In genomic region chr7:129887865-129888264, GRCh38 we compare ENCODE assay signal across 16 cellular contexts.
"Had no signal": no experiment of that assay in that cellular context is flagged by ENCODE, and none has a peak within 500 bp of the region (broad histone marks: within the 10 kb centered on the region; RNA-seq: fewer than 3 reads in every experiment).

No MANE protein-coding gene starts in this region.

- H3K9me3 ChIP-seq: colonic mucosa, esophagus muscularis mucosa, thoracic aorta had no signal

- H3K9me3 Mint-ChIP-seq: activated B cell treated with CpG ODN at 0.5 μM for 24 hours; activated CD4-positive, alpha-beta T cell treated with anti-CD3 and anti-CD28 coated beads, Interleukin-2, amount 10 ng/mL, durations not matched to agents 24 days and 14 days; activated naive CD8-positive, alpha-beta T cell treated with anti-CD3 and anti-CD28 coated beads, Interleukin-2, amount 50 U/mL, for 24 hours; activated T-helper 1 cell treated with anti-CD3 and anti-CD28 coated beads, Interleukin-12 subunit alpha, Interleukin-12 subunit beta, Interleukin-2, Interleukin-4 antibody, amounts not matched to agents 30 ng/mL and 10 ng/mL and 1 ng/mL, durations not matched to agents 14 hours and 24 hours and 36 hours had no signal

- DNase-seq: activated B cell treated with CpG ODN at 0.5 μM for 24 hours; activated CD4-positive, alpha-beta T cell treated with anti-CD3 and anti-CD28 coated beads, Interleukin-2, amount 10 ng/mL, durations not matched to agents 24 days and 14 days; activated CD8-positive, alpha-beta memory T cell treated with anti-CD3 and anti-CD28 coated beads, Interleukin-2, amount 50 U/mL, for 4 hours; activated CD8-positive, alpha-beta T cell treated with anti-CD3 and anti-CD28 coated beads, Interleukin-2, amount 10 ng/mL, durations not matched to agents 7 days and 5 days; activated naive CD4-positive, alpha-beta T cell; activated naive CD8-positive, alpha-beta T cell treated with anti-CD3 and anti-CD28 coated beads, Interleukin-2, amount 50 U/mL, for 24 hours; colonic mucosa; hypothalamus; kidney; left ventricle myocardium superior; mesenchymal stem cell; stimulated activated CD4-positive, alpha-beta T cell treated with anti-CD3 and anti-CD28 coated beads, Interleukin-1b, Interleukin-23, amount 100 ng/mL, for 48 hours had no signal

- ATAC-seq: activated CD8-positive, alpha-beta T cell treated with anti-CD3 and anti-CD28 coated beads, Interleukin-2, amount 10 ng/mL, durations not matched to agents 7 days and 5 days; activated naive CD8-positive, alpha-beta T cell treated with anti-CD3 and anti-CD28 coated beads, Interleukin-2, amount 50 U/mL, for 24 hours; left ventricle myocardium superior had no signal

- H3K27me3 ChIP-seq: cardiac muscle cell, colonic mucosa, esophagus muscularis mucosa had no signal

- H3K27ac ChIP-seq: colonic mucosa, esophagus muscularis mucosa had no signal

- H3K27ac Mint-ChIP-seq: activated B cell treated with CpG ODN at 0.5 μM for 24 hours; activated CD4-positive, alpha-beta T cell treated with anti-CD3 and anti-CD28 coated beads, Interleukin-2, amount 10 ng/mL, durations not matched to agents 24 days and 14 days; activated CD8-positive, alpha-beta T cell treated with anti-CD3 and anti-CD28 coated beads, Interleukin-2, amount 10 ng/mL, durations not matched to agents 7 days and 5 days; activated naive CD8-positive, alpha-beta T cell treated with anti-CD3 and anti-CD28 coated beads, Interleukin-2, amount 50 U/mL, for 24 hours; activated T-helper 1 cell treated with anti-CD3 and anti-CD28 coated beads, Interleukin-12 subunit alpha, Interleukin-12 subunit beta, Interleukin-2, Interleukin-4 antibody, amounts not matched to agents 30 ng/mL and 10 ng/mL and 1 ng/mL, durations not matched to agents 14 hours and 24 hours and 36 hours had no signal

- H3K4me3 ChIP-seq: cardiac muscle cell, colonic mucosa, esophagus muscularis mucosa, thoracic aorta had no signal

- H3K4me3 Mint-ChIP-seq: activated B cell treated with CpG ODN at 0.5 μM for 24 hours; activated CD4-positive, alpha-beta T cell treated with anti-CD3 and anti-CD28 coated beads, Interleukin-2, amount 10 ng/mL, durations not matched to agents 24 days and 14 days; activated CD8-positive, alpha-beta T cell treated with anti-CD3 and anti-CD28 coated beads, Interleukin-2, amount 10 ng/mL, durations not matched to agents 7 days and 5 days; activated naive CD8-positive, alpha-beta T cell treated with anti-CD3 and anti-CD28 coated beads, Interleukin-2, amount 50 U/mL, for 24 hours; activated T-helper 1 cell treated with anti-CD3 and anti-CD28 coated beads, Interleukin-12 subunit alpha, Interleukin-12 subunit beta, Interleukin-2, Interleukin-4 antibody, amounts not matched to agents 30 ng/mL and 10 ng/mL and 1 ng/mL, durations not matched to agents 14 hours and 24 hours and 36 hours had no signal

- H3K36me3 ChIP-seq: colonic mucosa, thoracic aorta had no signal

- H3K27me3 Mint-ChIP-seq: activated B cell treated with CpG ODN at 0.5 μM for 24 hours; activated CD4-positive, alpha-beta T cell treated with anti-CD3 and anti-CD28 coated beads, Interleukin-2, amount 10 ng/mL, durations not matched to agents 24 days and 14 days; activated naive CD8-positive, alpha-beta T cell treated with anti-CD3 and anti-CD28 coated beads, Interleukin-2, amount 50 U/mL, for 24 hours had no signal

- H3K4me1 ChIP-seq: colonic mucosa had no signal

- H3K4me1 Mint-ChIP-seq: activated CD4-positive, alpha-beta T cell treated with anti-CD3 and anti-CD28 coated beads, Interleukin-2, amount 10 ng/mL, durations not matched to agents 24 days and 14 days; activated naive CD8-positive, alpha-beta T cell treated with anti-CD3 and anti-CD28 coated beads, Interleukin-2, amount 50 U/mL, for 24 hours had no signal
